In genomic region chr11:34791725-34792124, GRCh38 we compare ENCODE assay signal across 15 cellular contexts.
DNase-seq lines count a peak whose midpoint lies in the region; ATAC-seq and TF ChIP-seq lines count a peak whose summit lies in the region.
"Had no signal": no experiment of that assay in that cellular context is flagged by ENCODE, and none has a peak within 500 bp of the region (broad histone marks: within the 10 kb centered on the region; RNA-seq: fewer than 3 reads in every experiment).

No MANE protein-coding gene starts in this region.

- H3K27ac Mint-ChIP-seq in Calu3 (ENCODE audit: unreplicated experiment): peak overlapping the region; percentile 53
- H3K27ac Mint-ChIP-seq: T-cell had no signal

- peaks cover 67% of the 10 kb centered on the region for H3K4me1 Mint-ChIP-seq in Calu3 (ENCODE audit: low read depth, unreplicated experiment)

- no peaks in the 10 kb centered on the region for H3K36me3 ChIP-seq in adipocyte (ENCODE audit: control insufficient read depth, insufficient read depth, low read length, severe bottlenecking)
- H3K36me3 ChIP-seq: HAP-1, right atrium auricular region, upper lobe of right lung had no signal

- CTCF ChIA-PET in Calu3 (lab: Charles Lee): interaction anchor here (0.6 to 2.3 kb wide), 11 partner anchors 10 to 206 kb away, joined by 3 to 9 read pairs (median 5); no protein-coding TSS in a partner anchor

- DNase-seq in Calu3: no peak
- peak; percentile 3 for DNase-seq in adipocyte (ENCODE audit: low read depth)
- no peak for DNase-seq in epidermal melanocyte (ENCODE audit: insufficient read length, low spot score)
- DNase-seq in SIG-M5 treated with dmso at 0.1 percent for 504 hours (lab: John Stamatoyannopoulos, UW; ENCODE audit: unreplicated experiment): no peak
- DNase-seq: NCI-H2029; NCI-H526 treated with DMSO at 0.1 percent for 48 hours; stimulated activated CD4-positive, alpha-beta T cell treated with anti-CD3 and anti-CD28 coated beads, Interleukin-2, amount 100 ng/mL, for 48 hours; T-cell; upper lobe of right lung had no signal

- no TSS peak for BruUV-seq in Calu3 (replicated peaks; lab: Mats Ljungman, UMichigan)

- peaks cover 8% of the 10 kb centered on the region for H3K9me3 Mint-ChIP-seq in Calu3 (ENCODE audit: low read depth, unreplicated experiment)

- ATAC-seq in GM18907 (IDR thresholded peaks at IDR 0.05; ENCODE audit: unreplicated experiment): peak; percentile 58
- peak; percentile 51 for ATAC-seq in HG03432 (IDR thresholded peaks at IDR 0.05; ENCODE audit: unreplicated experiment)
- ATAC-seq in HG03108 (IDR thresholded peaks at IDR 0.05; ENCODE audit: unreplicated experiment): no peak
- ATAC-seq in HG02938 (IDR thresholded peaks at IDR 0.05; ENCODE audit: unreplicated experiment): no peak
- ATAC-seq: upper lobe of right lung had no signal

- H3K27me3 Mint-ChIP-seq in Calu3 (ENCODE audit: unreplicated experiment): no peaks in the 10 kb centered on the region

- H3K36me3 Mint-ChIP-seq in Calu3 (ENCODE audit: insufficient read depth, unreplicated experiment): no peaks in the 10 kb centered on the region

- no peak overlapping the region for H3K4me3 ChIP-seq in adipocyte (ENCODE audit: low read length)
- H3K4me3 ChIP-seq: HAP-1, right atrium auricular region, upper lobe of right lung had no signal

- peaks cover 19% of the 10 kb centered on the region for H3K4me1 ChIP-seq in adipocyte (ENCODE audit: control insufficient read depth, insufficient read depth, low read length)
- H3K4me1 ChIP-seq: upper lobe of right lung had no signal

- no peak overlapping the region for H3K9ac ChIP-seq in adipocyte (ENCODE audit: low read length)

- intact Hi-C loops in Calu3 (cut with micrococcal nuclease; ENCODE audit: unreplicated experiment): loop anchor here (1.0 to 5.0 kb wide), 4 partner anchors 61 to 205 kb away; no protein-coding TSS in a partner anchor

- no peak overlapping the region for H3K4me3 Mint-ChIP-seq in Calu3 (ENCODE audit: low read depth, unreplicated experiment)

- TF ChIP-seq CTCF in Calu3 (IDR thresholded peaks at IDR 0.05; ENCODE audit: unreplicated experiment): no peak

- no peaks in the 10 kb centered on the region for H3K27me3 ChIP-seq in adipocyte (replicated peaks; ENCODE audit: control insufficient read depth, insufficient read depth, low read length)
- H3K27me3 ChIP-seq: right atrium auricular region, upper lobe of right lung had no signal

- no peaks in the 10 kb centered on the region for H3K9me3 ChIP-seq in adipocyte (ENCODE audit: control insufficient read depth, low read length)
- H3K9me3 ChIP-seq: HAP-1, right atrium auricular region, upper lobe of right lung had no signal

Comparison
In these comparisons a context has a peak if more than half of its experiments do, and no peak if none do; other contexts are left out.
1. ATAC-seq: peak in GM18907 (single experiment) and HG03432 (single experiment); none in HG03108 (single experiment) and HG02938 (single experiment).